ENCODE assay signal across 6 cellular contexts in the genomic region with DNA sequence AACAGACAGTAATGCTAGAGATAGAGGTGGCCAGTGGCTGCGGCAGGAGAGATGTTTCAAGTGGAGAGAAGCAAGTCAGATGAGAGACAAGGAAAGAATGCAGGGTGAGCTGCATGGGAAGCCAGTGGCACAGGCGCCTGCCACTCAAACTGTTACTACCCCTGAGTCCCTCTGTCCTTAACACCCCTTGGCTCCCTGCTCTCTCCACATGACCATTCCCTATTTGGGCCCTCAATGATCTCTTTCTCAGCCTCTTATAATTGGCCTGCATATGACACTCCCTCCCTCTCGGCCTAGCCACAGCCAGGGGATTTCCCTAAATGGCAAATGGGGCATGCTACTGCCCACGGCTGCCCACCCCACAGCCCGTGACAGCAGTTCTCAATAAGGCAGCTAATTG.
A peak's percentile ranks its signal among the peaks of the same experiment; 100 is the strongest.
DNase-seq lines count a peak whose midpoint lies in the region; ATAC-seq and TF ChIP-seq lines count a peak whose summit lies in the region.
"Not testable (repeated sequence)": the region's sequence is repeated elsewhere in the genome, so short reads cannot be mapped to it uniquely, and the experiment has no call there.

No MANE protein-coding gene starts in this region.

- H3K79me2 ChIP-seq in KMS-11 (ENCODE audit: insufficient read depth, low read depth); OCI-LY3 (ENCODE audit: low read length): not testable (repeated sequence)

- intact Hi-C loops in Right ventricle myocardium superior (cut with DNase I); heart left ventricle (cut with DNase I); left ventricle myocardium superior (cut with micrococcal nuclease): not testable (repeated sequence)

- 55 to 73% (median 61%) methylated on average over 2 to 4 of the region's 5 CpGs for WGBS in heart left ventricle, 4 donors

- H2AFZ ChIP-seq in KMS-11 (ENCODE audit: low read depth): peak overlapping the region; percentile 10; the same call in 1 of the 2 replicates
- H2AFZ ChIP-seq in OCI-LY3 (ENCODE audit: low read depth, low read length): not testable (repeated sequence)

- H3K4me3 ChIP-seq in KMS-11 (IDR thresholded peaks at IDR 0.05; ENCODE audit: insufficient read depth, low read depth, low read length); OCI-LY3 (ENCODE audit: low read length); heart left ventricle: not testable (repeated sequence)

- not testable (repeated sequence) for H3K9ac ChIP-seq in KMS-11; OCI-LY3 (ENCODE audit: low read length)

- H3K27me3 ChIP-seq in KMS-11 (ENCODE audit: insufficient read depth, low read depth); OCI-LY3 (ENCODE audit: low read depth, low read length); heart left ventricle: not testable (repeated sequence)

- H3K36me3 ChIP-seq in KMS-11 (ENCODE audit: insufficient read depth); OCI-LY3 (replicated peaks; ENCODE audit: low read depth, low read length); heart left ventricle: not testable (repeated sequence)

- H3K4me1 ChIP-seq in KMS-11 (ENCODE audit: low read depth, poor library complexity, severe bottlenecking): peaks cover 52% of the 10 kb centered on the region
- peaks cover 27% of the 10 kb centered on the region for H3K4me1 ChIP-seq in OCI-LY3 (ENCODE audit: low read length)
- not testable (repeated sequence) for H3K4me1 ChIP-seq in heart left ventricle

- H3K9me3 ChIP-seq in OCI-LY3 (ENCODE audit: insufficient read depth, low read length); heart left ventricle: not testable (repeated sequence)

- not testable (repeated sequence) for TF ChIP-seq POLR2A in heart left ventricle (IDR thresholded peaks at IDR 0.05)

- H3K27ac ChIP-seq in KMS-11: peak overlapping the region; percentile 58
- H3K27ac ChIP-seq in OCI-LY3 (ENCODE audit: low read length); heart left ventricle: not testable (repeated sequence)

- DNase-seq in Right ventricle myocardium superior, heart left ventricle, left ventricle myocardium superior: not testable (repeated sequence)

- TF ChIP-seq CTCF in KMS-11 (conservative IDR thresholded peaks at IDR 0.05; ENCODE audit: low read depth, low read length); OCI-LY3 (IDR thresholded peaks at IDR 0.05; ENCODE audit: low read depth, low read length); heart left ventricle (IDR thresholded peaks at IDR 0.05): not testable (repeated sequence)

- peak overlapping the region; percentile 51; the same call in 1 of the 2 replicates for H3K4me2 ChIP-seq in KMS-11
- H3K4me2 ChIP-seq in OCI-LY3 (ENCODE audit: low read length): 0 out of 2 replicates have a peak overlapping the region, but pooled peaks have one; percentile 20

- not testable (repeated sequence) for H4K20me1 ChIP-seq in KMS-11 (ENCODE audit: insufficient read depth); OCI-LY3 (ENCODE audit: insufficient read depth, low read length)

- ATAC-seq in HG02678 (IDR thresholded peaks at IDR 0.05; ENCODE audit: unreplicated experiment) (peak; percentile 5), Right ventricle myocardium superior (ENCODE audit: poor library complexity) (peak; percentile 25), heart left ventricle (peak in 3 of 4 donors; percentile 50 to 73 (median 53)), left ventricle myocardium superior (peak; percentile 46)
